Comparison of ENCODE assay signal across 11 cellular contexts in the genomic region with DNA sequence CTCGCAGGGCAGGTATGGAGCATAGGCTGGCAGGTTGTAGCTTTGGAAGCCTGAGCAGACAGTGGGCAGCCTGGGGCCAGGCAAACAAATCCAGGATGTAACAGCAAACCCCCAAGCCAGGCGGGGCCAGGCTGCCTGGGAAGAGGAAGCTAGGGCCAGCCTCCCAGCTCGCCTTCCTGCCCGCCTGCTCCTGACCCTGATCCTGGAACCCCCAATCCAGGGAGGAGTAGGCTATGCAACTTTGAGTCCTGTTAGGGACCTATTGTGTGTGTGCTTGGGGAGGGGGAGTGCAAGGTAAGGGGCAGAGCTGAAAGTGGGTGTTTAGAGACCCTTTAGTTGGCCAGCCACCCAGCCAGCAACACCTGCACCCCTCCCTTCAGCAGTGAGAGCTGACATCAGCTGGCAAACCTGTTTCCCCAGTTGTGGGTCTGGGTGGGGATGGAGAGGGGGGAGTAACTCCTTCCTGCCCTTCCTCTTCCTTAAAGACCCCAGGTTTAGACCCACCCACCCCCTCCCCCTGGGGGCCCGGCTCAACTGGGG. TPM values are rescaled to one million over a fixed set of nuclear protein-coding genes. Genes with fewer than 3 reads are reported as not detected.
DNase-seq lines count a peak whose midpoint lies in the region; ATAC-seq and TF ChIP-seq lines count a peak whose summit lies in the region.
"Had no signal": no experiment of that assay in that cellular context is flagged by ENCODE, and none has a peak within 500 bp of the region (broad histone marks: within the 10 kb centered on the region; RNA-seq: fewer than 3 reads in every experiment).

No MANE protein-coding gene starts in this region.

- no peak overlapping the region for H4K8ac ChIP-seq in H9 (replicated peaks; ENCODE audit: insufficient read length, low read depth, low read length)

- H2AK5ac ChIP-seq in H9 (ENCODE audit: insufficient read length, low read length) = no peak overlapping the region

- H3K36me3 ChIP-seq in left ventricle myocardium inferior (no peaks in the 10 kb centered on the region), psoas muscle (ENCODE audit: insufficient read depth in 1 of 2, low read depth in 1 of 2) (no peaks in the 10 kb centered on the region)
- H3K36me3 ChIP-seq: neural progenitor cell had no signal

- H3K4me1 ChIP-seq in H9 (ENCODE audit: insufficient read depth, low read length) (peaks cover 4% of the 10 kb centered on the region; the same call in 1 of the 2 replicates), left ventricle myocardium inferior (peaks cover 66% of the 10 kb centered on the region), psoas muscle (peaks cover 6% of the 10 kb centered on the region)

- intact Hi-C loops in left ventricle myocardium inferior (cut with micrococcal nuclease) = no loop called here
- intact Hi-C loops in psoas muscle (cut with DNase I) = no loop called here

- peak overlapping the region in 1 of 2 experiments; percentile 58; a peak in 2 of 5 replicates for H3K4me3 Mint-ChIP-seq in H9
- peak overlapping the region; percentile 92 for H3K4me3 Mint-ChIP-seq in T-helper 17 cell

- H4K20me1 ChIP-seq in H9 (ENCODE audit: control insufficient read depth, insufficient read depth, insufficient read length) = no peaks in the 10 kb centered on the region

- DNase-seq in H9 (peak; percentile 68), T-helper 17 cell (no peak), left ventricle myocardium inferior (peak; percentile 47), psoas muscle (peak; percentile 30 to 53), GM03348 (ENCODE audit: low spot score) (no peak), NCI-H1436 (lab: John Stamatoyannopoulos, UW) (no peak), NCI-H1092 (lab: John Stamatoyannopoulos, UW) (no peak), amniotic stem cell (lab: John Stamatoyannopoulos, UW) (no peak)

- H3K4me2 ChIP-seq in H9 (ENCODE audit: insufficient read depth, insufficient read length, low read length) = peak overlapping the region; percentile 2
- H3K4me2 ChIP-seq: neural progenitor cell had no signal

- H3K27me3 Mint-ChIP-seq in H9 (ENCODE audit: low read depth) (peaks cover 3% of the 10 kb centered on the region; the same call in 1 of the 2 replicates), T-helper 17 cell (no peaks in the 10 kb centered on the region)

- H3K36me3 Mint-ChIP-seq in H9 (ENCODE audit: insufficient read depth in 1 of 3, low read depth in 3 of 3) (peaks cover 0 to 1% (median 0%) of the 10 kb centered on the region in 3 experiments; a peak in 3 of 7 replicates), T-helper 17 cell (ENCODE audit: low read depth) (peaks cover 6% of the 10 kb centered on the region)
- H3K36me3 Mint-ChIP-seq: brain, neural progenitor cell had no signal

- H2BK15ac ChIP-seq in H9 (ENCODE audit: low read depth, low read length) = no peak overlapping the region

- no peak overlapping the region for H2BK20ac ChIP-seq in H9 (ENCODE audit: low read depth, low read length, poor library complexity, severe bottlenecking)

- H3K9me3 ChIP-seq in H9 (ENCODE audit: control insufficient read depth, low read depth, low read length) (no peaks in the 10 kb centered on the region), T-helper 17 cell (ENCODE audit: control insufficient read depth, low read length, poor library complexity, severe bottlenecking) (no peaks in the 10 kb centered on the region), left ventricle myocardium inferior (replicated peaks) (no peaks in the 10 kb centered on the region), psoas muscle (no peaks in the 10 kb centered on the region)

- H3K27me3 ChIP-seq in H9 (ENCODE audit: insufficient read depth, low read length) = peaks cover 4% of the 10 kb centered on the region; the same call in 1 of the 2 replicates
- H3K27me3 ChIP-seq in left ventricle myocardium inferior (ENCODE audit: low read depth) = no peaks in the 10 kb centered on the region
- H3K27me3 ChIP-seq in psoas muscle (ENCODE audit: insufficient read depth in 3 of 3, low read length in 2 of 3) = no peaks in the 10 kb centered on the region
- H3K27me3 ChIP-seq: neural progenitor cell had no signal

- no peak overlapping the region for H4K5ac ChIP-seq in H9 (ENCODE audit: insufficient read length, low read depth, low read length)

- H3K4me3 ChIP-seq in left ventricle myocardium inferior (peak overlapping the region; percentile 83), psoas muscle (peak overlapping the region; percentile 44)
- H3K4me3 ChIP-seq: neural progenitor cell had no signal

- H3K27ac ChIP-seq in H9 (ENCODE audit: insufficient read length, low read depth, low read length) = no peak overlapping the region
- H3K27ac ChIP-seq in left ventricle myocardium inferior (replicated peaks) = peak overlapping the region; percentile 94
- no peak overlapping the region for H3K27ac ChIP-seq in psoas muscle
- H3K27ac ChIP-seq: neural progenitor cell had no signal

- H3K18ac ChIP-seq in H9 (ENCODE audit: insufficient read length, low read depth, low read length) = no peak overlapping the region

- TF ChIP-seq CTCF in H9 (conservative IDR thresholded peaks at IDR 0.05) (no peak), left ventricle myocardium inferior (IDR thresholded peaks at IDR 0.05; ENCODE audit: borderline replicate concordance) (no peak), psoas muscle (IDR thresholded peaks at IDR 0.05) (no peak)

- H2BK5ac ChIP-seq in H9 (ENCODE audit: insufficient read length, low read length) = no peak overlapping the region

- H3K79me1 ChIP-seq in H9 (ENCODE audit: insufficient read depth, low read depth, low read length, poor library complexity, severe bottlenecking) = no peaks in the 10 kb centered on the region

- H2BK120ac ChIP-seq in H9 (ENCODE audit: low read depth, low read length, poor library complexity, severe bottlenecking) = no peak overlapping the region

- peaks cover 4% of the 10 kb centered on the region; the same call in 1 of the 2 replicates for H3K79me2 ChIP-seq in H9 (ENCODE audit: insufficient read depth, low read length)

- H3K4ac ChIP-seq in H9 (ENCODE audit: low read depth, low read length) = no peak overlapping the region

- H3K4me1 Mint-ChIP-seq in H9 (peaks cover 39 to 48% of the 10 kb centered on the region in 2 experiments), T-helper 17 cell (peaks cover 55% of the 10 kb centered on the region)

- H3K27ac Mint-ChIP-seq in H9 = no peak overlapping the region
- H3K27ac Mint-ChIP-seq in T-helper 17 cell = peak overlapping the region; percentile 88
- H3K27ac Mint-ChIP-seq: brain, neural progenitor cell had no signal

- ATAC-seq in T-helper 17 cell = no peak
- no peak for ATAC-seq in psoas muscle
- ATAC-seq: SK-N-SH treated with all-trans-retinoic acid at 6 μM for 48 hours had no signal

- H2BK12ac ChIP-seq in H9 (ENCODE audit: insufficient read length, low read depth, low read length) = no peak overlapping the region

- H3K9me3 Mint-ChIP-seq in H9 = no peaks in the 10 kb centered on the region
- H3K9me3 Mint-ChIP-seq: brain, neural progenitor cell had no signal

- no peak overlapping the region for H4K91ac ChIP-seq in H9 (ENCODE audit: insufficient read length, low read depth, low read length)

- no peak overlapping the region for H2AFZ ChIP-seq in H9 (ENCODE audit: low read length)
- H2AFZ ChIP-seq: neural progenitor cell had no signal

- no peak overlapping the region for H3K56ac ChIP-seq in H9 (ENCODE audit: insufficient read length, low read depth, low read length)

- peaks cover 6% of the 10 kb centered on the region for H3K23me2 ChIP-seq in H9 (ENCODE audit: insufficient read length, low read depth, low read length, poor library complexity, severe bottlenecking)

- H3K14ac ChIP-seq in H9 (ENCODE audit: insufficient read depth, low read length) = no peak overlapping the region

- no peak overlapping the region for H3T11ph ChIP-seq in H9 (ENCODE audit: low read length)

- no CpG with 5 or more reads among the region's 5 CpGs for WGBS in H9 (ENCODE audit: extremely low coverage, insufficient read length, low lambda C conversion rate)
- WGBS in psoas muscle, 3 donors = 51 to 67% (median 62%) methylated on average over 4 to 5 of the region's 5 CpGs

- H3K23ac ChIP-seq in H9 (ENCODE audit: insufficient read length, low read depth, low read length) = no peak overlapping the region

- no peak overlapping the region for H3K9ac ChIP-seq in H9 (ENCODE audit: extremely low read depth, insufficient read length, low read length)
- H3K9ac ChIP-seq: neural progenitor cell had no signal

RNA-seq across cellular contexts. Expression of gene NBEAL2, which starts 2.5 kb away (rescaled TPM):
- 50.4 and 52.1 TPM in 2 replicates for total RNA-seq in H9 (2021)
- total RNA-seq in T-helper 17 cell = 100 to 1,000 TPM; 285 to 303 TPM
- total RNA-seq in left ventricle myocardium inferior = 12.6 TPM
- 10 to 100 TPM in 1 of 4 donors, 1 to 10 TPM in 3; 7.3 to 11.2 (median 7.7) TPM for total RNA-seq in psoas muscle
- 10 to 100 TPM in 1 of 3 donors, 1 to 10 TPM in 2; 5.4 to 13.0 (median 6.4) TPM for polyA plus RNA-seq in psoas muscle

RNA-seq across cellular contexts. Expression of gene CCDC12, which starts 5.5 kb away (rescaled TPM):
- 49.1 and 54.0 TPM in 2 replicates for total RNA-seq in H9 (2021)
- 10 to 100 TPM; 67.6 to 75.8 TPM for total RNA-seq in T-helper 17 cell
- total RNA-seq in left ventricle myocardium inferior = 31.0 TPM
- total RNA-seq in psoas muscle = 10 to 100 TPM; 25.1 to 36.4 (median 34.9) TPM
- polyA plus RNA-seq in psoas muscle = 10 to 100 TPM; 47.0 to 69.8 (median 55.5) TPM

Comparison
In these comparisons a context has a peak if more than half of its experiments do, and no peak if none do; other contexts are left out.
1. DNase-seq: peak in H9 (single experiment), left ventricle myocardium inferior (single experiment) and psoas muscle (2 of 2); none in T-helper 17 cell (0 of 3), GM03348 (single experiment), NCI-H1436 (single experiment), NCI-H1092 (single experiment) and amniotic stem cell (single experiment).